In the genomic region with DNA sequence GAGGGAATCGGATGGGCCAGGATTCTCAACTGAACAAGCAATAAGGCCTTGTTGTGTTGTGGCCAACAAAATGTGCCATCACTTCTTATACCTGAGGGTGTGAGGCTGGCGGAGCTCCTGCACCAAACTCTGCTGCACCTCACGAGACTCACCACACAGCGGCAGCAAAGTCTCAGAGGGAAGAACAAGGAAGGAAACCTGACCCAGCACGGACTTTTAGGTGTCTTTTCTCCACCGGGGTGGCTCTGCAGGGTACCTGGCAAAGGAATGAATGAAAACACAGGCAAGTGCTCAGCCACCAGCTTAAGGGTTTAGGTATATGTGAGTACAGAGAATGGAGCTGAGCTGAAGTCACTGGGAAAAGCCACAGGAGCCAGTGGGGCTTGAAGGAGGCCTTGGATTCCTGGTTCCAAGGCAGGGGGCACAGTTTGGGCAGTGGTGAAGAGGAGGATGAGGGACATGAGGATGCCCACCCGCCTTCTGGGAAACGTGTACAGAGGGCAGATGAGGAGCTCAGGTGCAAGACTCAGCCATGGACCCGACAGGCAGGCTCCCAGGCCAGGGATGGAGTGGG, we compare ENCODE assay signal across 9 cellular contexts. TPM values are rescaled to one million over a fixed set of nuclear protein-coding genes. Genes with fewer than 3 reads are reported as not detected.
DNase-seq lines count a peak whose midpoint lies in the region; ATAC-seq and TF ChIP-seq lines count a peak whose summit lies in the region.
"Had no signal": no experiment of that assay in that cellular context is flagged by ENCODE, and none has a peak within 500 bp of the region (broad histone marks: within the 10 kb centered on the region; RNA-seq: fewer than 3 reads in every experiment).

No MANE protein-coding gene starts in this region.

- H3K4me1 ChIP-seq in suprapubic skin, result peaks cover 4% of the 10 kb centered on the region
- H3K4me1 ChIP-seq in effector memory CD4-positive, alpha-beta T cell (ENCODE audit: control insufficient read depth, insufficient read depth, low read length, poor library complexity, severe bottlenecking), result no peaks in the 10 kb centered on the region

- CTCF ChIA-PET in BJ (lab: Yijun Ruan, JAX), result interaction anchor here (0.6 to 1.4 kb wide), 3 partner anchors 9 to 198 kb away, joined by 3 to 4 read pairs (median 3); no protein-coding TSS in a partner anchor

- no peaks in the 10 kb centered on the region for H3K9me3 ChIP-seq in suprapubic skin
- H3K9me3 ChIP-seq in effector memory CD4-positive, alpha-beta T cell (ENCODE audit: control insufficient read depth, low read length), result no peaks in the 10 kb centered on the region

- no peak for TF ChIP-seq EP300 in suprapubic skin (IDR thresholded peaks at IDR 0.05)

- no peaks in the 10 kb centered on the region; the same call in none of the 2 replicates for H3K27me3 ChIP-seq in BJ (ENCODE audit: control insufficient read depth, insufficient read depth, low read length)
- no peaks in the 10 kb centered on the region for H3K27me3 ChIP-seq in kidney epithelial cell (ENCODE audit: control insufficient read depth, insufficient read depth, low read length)
- no peaks in the 10 kb centered on the region for H3K27me3 ChIP-seq in suprapubic skin
- no peaks in the 10 kb centered on the region for H3K27me3 ChIP-seq in effector memory CD4-positive, alpha-beta T cell (replicated peaks; ENCODE audit: control insufficient read depth, insufficient read depth, low read length, poor library complexity, severe bottlenecking)

- POLR2A ChIA-PET in BJ (lab: Charles Lee), result no interaction called here

- TF ChIP-seq POLR2A in GM18505 (IDR thresholded peaks at IDR 0.05; ENCODE audit: borderline replicate concordance, extremely low read depth, insufficient read depth, insufficient read length) (no peak), suprapubic skin (IDR thresholded peaks at IDR 0.05) (no peak)

- ATAC-seq in GM18505 (IDR thresholded peaks at IDR 0.05; ENCODE audit: unreplicated experiment) (peak; percentile 92), HG03159 (IDR thresholded peaks at IDR 0.05; ENCODE audit: unreplicated experiment) (peak; percentile 92)

- no peak overlapping the region for H3K27ac ChIP-seq in suprapubic skin
- H3K27ac ChIP-seq in effector memory CD4-positive, alpha-beta T cell (ENCODE audit: insufficient read depth, low read length, poor library complexity, severe bottlenecking), result no peak overlapping the region

- H3K4me3 ChIP-seq in BJ (ENCODE audit: low read depth, low read length) (no peak overlapping the region), astrocyte of the spinal cord (ENCODE audit: low read depth, low read length) (no peak overlapping the region), kidney epithelial cell (ENCODE audit: low read depth, low read length) (no peak overlapping the region), suprapubic skin (no peak overlapping the region)
- H3K4me3 ChIP-seq in effector memory CD4-positive, alpha-beta T cell (ENCODE audit: insufficient read depth, low read depth, low read length, poor library complexity, severe bottlenecking), result no peak overlapping the region

- in situ Hi-C loops in astrocyte of the spinal cord (cut with HindIII; ENCODE audit: low sequenced_read_pairs), result no loop called here

- H3K36me3 ChIP-seq in BJ (ENCODE audit: control insufficient read depth, insufficient read depth, low read length), result no peaks in the 10 kb centered on the region
- no peaks in the 10 kb centered on the region for H3K36me3 ChIP-seq in kidney epithelial cell (ENCODE audit: control insufficient read depth, insufficient read depth, low read length)
- H3K36me3 ChIP-seq in suprapubic skin, result no peaks in the 10 kb centered on the region
- H3K36me3 ChIP-seq in effector memory CD4-positive, alpha-beta T cell (ENCODE audit: control insufficient read depth, insufficient read depth, low read length), result no peaks in the 10 kb centered on the region

- TF ChIP-seq CTCF in BJ (IDR thresholded peaks at IDR 0.05; ENCODE audit: insufficient read depth, low read depth, low read length) (peak; percentile 61), astrocyte of the spinal cord (IDR thresholded peaks at IDR 0.05; ENCODE audit: low read depth, low read length) (peak; percentile 76), kidney epithelial cell (IDR thresholded peaks at IDR 0.05; ENCODE audit: insufficient read depth, low read length, poor library complexity, severe bottlenecking) (peak; percentile 75), suprapubic skin (IDR thresholded peaks at IDR 0.05) (peak; percentile 10 to 65)

- WGBS in suprapubic skin, result 39% methylated on average over 9 of the region's 9 CpGs

- DNase-seq in BJ (ENCODE audit: low read depth), result no peak
- DNase-seq in NCI-H69 (lab: John Stamatoyannopoulos, UW), result peak; percentile 2
- peak; percentile 15 for DNase-seq in astrocyte of the spinal cord (ENCODE audit: low read depth, low spot score)
- DNase-seq in kidney epithelial cell (ENCODE audit: low read depth), result peak; percentile 23
- no peak for DNase-seq in suprapubic skin (ENCODE audit: low spot score in 2 of 2)
- DNase-seq in effector memory CD4-positive, alpha-beta T cell, result no peak

RNA-seq across cellular contexts. Expression of a gene that starts 31.1 kb away (rescaled TPM):
- polyA plus RNA-seq in BJ (2011; rRNA removed), result not detected in 2 replicates
- polyA minus RNA-seq in BJ (2011; rRNA and poly(A)+ RNA removed), result not detected in 2 replicates
- total RNA-seq in kidney epithelial cell (not detected in 2 replicates), suprapubic skin (10 to 100 TPM in 1 of 4 donors, 1 to 10 TPM in 3; 2.9 to 20.1 (median 5.6) TPM)
- total RNA-seq: mononuclear cell had no signal

Comparison
In these comparisons a context has a peak if more than half of its experiments do, and no peak if none do; other contexts are left out.
1. DNase-seq: peak in NCI-H69 (single experiment), astrocyte of the spinal cord (single experiment) and kidney epithelial cell (single experiment); none in BJ (single experiment), suprapubic skin (0 of 2) and effector memory CD4-positive, alpha-beta T cell (0 of 3).
2. Peak in every context shown above with its lines, with median percentiles within 50 percentile points of each other: CTCF ChIP-seq.